ENCODE assay signal across 9 cellular contexts in genomic region chr2:54483426-54483825, GRCh38. TPM values are rescaled to one million over a fixed set of nuclear protein-coding genes. Genes with fewer than 3 reads are reported as not detected.
DNase-seq lines count a peak whose midpoint lies in the region; ATAC-seq and TF ChIP-seq lines count a peak whose summit lies in the region.
"Had no signal": no experiment of that assay in that cellular context is flagged by ENCODE, and none has a peak within 500 bp of the region (broad histone marks: within the 10 kb centered on the region; RNA-seq: fewer than 3 reads in every experiment).

No MANE protein-coding gene starts in this region.

- no peak for ATAC-seq in lung (ENCODE audit: insufficient read depth, low FRiP score)

- no peak for TF ChIP-seq POLR2A in uterus (IDR thresholded peaks at IDR 0.05)

- no peaks in the 10 kb centered on the region for H3K27me3 ChIP-seq in lung (ENCODE audit: control insufficient read depth, insufficient read depth)
- H3K27me3 ChIP-seq in uterus: no peaks in the 10 kb centered on the region

- H3K4me3 ChIP-seq in lung: no peak overlapping the region
- no peak overlapping the region for H3K4me3 ChIP-seq in uterus

- peak; percentile 10 for DNase-seq in NCI-H69 (lab: John Stamatoyannopoulos, UW)
- peak; percentile 48 for DNase-seq in dermis blood vessel endothelial cell
- no peak for DNase-seq in lung (ENCODE audit: low spot score)
- no peak for DNase-seq in uterus
- no peak for DNase-seq in stimulated activated CD4-positive, alpha-beta T cell treated with anti-CD3 and anti-CD28 coated beads, Interleukin-15, amount 100 ng/mL, for 24 hours
- DNase-seq in stimulated activated CD4-positive, alpha-beta T cell treated with anti-CD3 and anti-CD28 coated beads, Interleukin-4, amount 100 ng/mL, for 4 hours: no peak
- no peak for DNase-seq in midbrain (lab: John Stamatoyannopoulos, UW)
- DNase-seq: activated T-cell treated with anti-CD3 and anti-CD28 coated beads, Interleukin-2, amount 50 U/mL, for 1 hour; stimulated activated CD8-positive, alpha-beta memory T cell treated with anti-CD3 and anti-CD28 coated beads, Interleukin-4, amount 100 ng/mL, for 48 hours had no signal

- H3K27ac ChIP-seq in lung (ENCODE audit: low read depth in 1 of 2, low read length in 1 of 2): peak overlapping the region; percentile 74 to 75
- peak overlapping the region; percentile 71 to 73 for H3K27ac ChIP-seq in uterus

- H3K9me3 ChIP-seq in lung (ENCODE audit: control insufficient read depth in 2 of 2, insufficient read depth in 1 of 2, low read length in 1 of 2) (no peaks in the 10 kb centered on the region), uterus (no peaks in the 10 kb centered on the region)

- 44 to 75% methylated on average over 5 of the region's 5 CpGs for WGBS in lung, 2 donors

- H3K36me3 ChIP-seq in lung (ENCODE audit: control insufficient read depth in 2 of 2, insufficient read depth in 2 of 2, low read length in 2 of 2): peaks cover 0 to 1% of the 10 kb centered on the region in 2 donors
- no peaks in the 10 kb centered on the region for H3K36me3 ChIP-seq in uterus

- intact Hi-C loops in uterus (cut with DNase I; ENCODE audit: low total_unique reads): no loop called here

- H3K4me1 ChIP-seq in lung (ENCODE audit: control insufficient read depth in 2 of 2, insufficient read depth in 2 of 2, low read length in 2 of 2): peaks cover 15 to 33% of the 10 kb centered on the region in 2 donors
- H3K4me1 ChIP-seq in uterus: peaks cover 17 to 18% of the 10 kb centered on the region in 2 donors

- TF ChIP-seq CTCF in lung (IDR thresholded peaks at IDR 0.05; ENCODE audit: control extremely low read depth, extremely low read depth): no peak
- TF ChIP-seq CTCF in uterus (IDR thresholded peaks at IDR 0.05): no peak

RNA-seq across cellular contexts. Expression of gene SPTBN1, which starts 27.3 kb away (rescaled TPM):
- total RNA-seq in dermis blood vessel endothelial cell (916 and 1,118 TPM in 2 replicates), lung (100 to 1,000 TPM; 431 to 715 TPM), uterus (100 to 1,000 TPM; 189 to 423 (median 341) TPM)
- polyA plus RNA-seq in lung: 100 to 1,000 TPM in 1 of 2 donors, 10 to 100 TPM in 1; 89.4 to 120 TPM

Comparison
In these comparisons a context has a peak if more than half of its experiments do, and no peak if none do; other contexts are left out.
1. DNase-seq: peak in NCI-H69 (single experiment) and dermis blood vessel endothelial cell (single experiment); none in lung (single experiment), uterus (0 of 2), stimulated activated CD4-positive, alpha-beta T cell treated with anti-CD3 and anti-CD28 coated beads, Interleukin-15, amount 100 ng/mL, for 24 hours (single experiment), stimulated activated CD4-positive, alpha-beta T cell treated with anti-CD3 and anti-CD28 coated beads, Interleukin-4, amount 100 ng/mL, for 4 hours (0 of 2) and midbrain (single experiment).